ENCODE assay signal across 8 cellular contexts in the genomic region with DNA sequence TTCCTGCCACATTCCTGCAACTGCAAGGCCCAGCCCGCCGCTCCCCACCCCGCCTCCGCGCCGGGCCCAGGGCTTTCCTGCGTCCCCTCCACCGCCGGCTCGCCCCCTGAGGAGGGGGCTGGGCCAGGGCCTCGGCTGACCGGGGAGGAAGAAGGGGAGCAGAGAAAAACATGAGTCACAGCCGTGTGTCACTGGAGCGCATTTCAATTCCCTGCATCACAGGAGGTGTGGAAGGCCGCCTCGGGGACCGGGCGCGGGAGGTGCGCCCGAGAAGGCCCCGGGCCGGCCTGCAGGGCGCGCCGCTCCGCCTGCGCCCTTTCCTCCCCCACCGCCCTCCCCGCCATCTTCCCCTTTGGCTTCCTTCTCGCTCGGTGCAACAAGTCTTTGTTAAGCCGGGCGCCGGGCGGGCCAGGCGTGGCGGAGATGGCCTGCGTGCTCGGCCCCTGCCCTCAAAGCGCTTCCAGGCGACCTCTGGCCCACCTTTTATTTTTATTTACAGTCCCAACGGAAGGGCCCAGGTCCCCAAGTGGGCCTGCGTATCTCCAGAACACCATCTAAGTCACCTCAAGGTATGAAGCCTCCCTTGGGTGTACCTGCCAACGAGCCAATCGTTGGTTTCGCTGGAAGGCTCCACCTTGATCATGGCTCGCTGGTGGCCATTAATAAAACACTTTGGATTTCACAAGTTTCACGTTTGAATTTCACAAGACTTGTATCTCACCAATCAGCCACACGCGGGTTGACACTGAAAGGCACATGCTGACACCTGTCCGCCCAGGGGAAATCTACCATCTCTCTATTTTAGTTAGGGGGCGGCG. TPM values are rescaled to one million over a fixed set of nuclear protein-coding genes. Genes with fewer than 3 reads are reported as not detected.
DNase-seq lines count a peak whose midpoint lies in the region; ATAC-seq and TF ChIP-seq lines count a peak whose summit lies in the region.

No MANE protein-coding gene starts in this region.

- peaks cover 34% of the 10 kb centered on the region for H3K79me2 ChIP-seq in Loucy (ENCODE audit: insufficient read depth, low read length)

- no peaks in the 10 kb centered on the region for H3K9me2 ChIP-seq in Loucy (replicated peaks; ENCODE audit: low read depth, low read length)

- H3K36me3 Mint-ChIP-seq in naive thymus-derived CD8-positive, alpha-beta T cell, result peaks cover 0 to 9% (median 0%) of the 10 kb centered on the region in 3 donors

- H3K4me2 ChIP-seq in Loucy (ENCODE audit: low read depth, low read length, poor library complexity, severe bottlenecking), result peak overlapping the region; percentile 84

- intact Hi-C loops in testis (cut with DNase I; ENCODE audit: low total_unique reads), result no loop called here

- TF ChIP-seq CTCF in Loucy (conservative IDR thresholded peaks at IDR 0.05; ENCODE audit: low read length) (no peak), testis (IDR thresholded peaks at IDR 0.05) (no peak)

- H3K27ac ChIP-seq in epithelial cell of prostate (peak overlapping the region; percentile 95), testis (peak overlapping the region; percentile 77 to 85)

- H3K4me1 ChIP-seq in Loucy (ENCODE audit: insufficient read depth, low read length, poor library complexity, severe bottlenecking), result peaks cover 29% of the 10 kb centered on the region
- no peaks in the 10 kb centered on the region for H3K4me1 ChIP-seq in testis

- 0 out of 2 replicates have a peak, but pooled peaks cover 6% of the 10 kb centered on the region for H3F3A ChIP-seq in Loucy (ENCODE audit: low read depth)

- H3K4me3 Mint-ChIP-seq in naive thymus-derived CD8-positive, alpha-beta T cell, result peak overlapping the region; percentile 87 to 97 (median 94)

- no peak for TF ChIP-seq POLR2A in testis (IDR thresholded peaks at IDR 0.05)

- H3K9ac ChIP-seq in Loucy (ENCODE audit: low read depth, low read length, poor library complexity, severe bottlenecking), result peak overlapping the region; percentile 61

- H2AFZ ChIP-seq in Loucy (ENCODE audit: low read length), result peak overlapping the region; percentile 75; the same call in 1 of the 2 replicates

- POLR2A ChIA-PET in naive thymus-derived CD8-positive, alpha-beta T cell (lab: Charles Lee), result interaction anchor here (0.7 to 3.6 kb wide), 18 partner anchors 9 to 807 kb away, joined by 3 to 99 read pairs (median 6); a partner anchor contains a TSS

- DNase-seq in A172 (ENCODE audit: low spot score), result peak; percentile 63
- peak; percentile 59 for DNase-seq in activated T-cell treated with anti-CD3 and anti-CD28 coated beads for 24 hours (ENCODE audit: low read depth)
- DNase-seq in epithelial cell of prostate (ENCODE audit: low read depth, low spot score), result no peak
- DNase-seq in naive thymus-derived CD8-positive, alpha-beta T cell, result peak; percentile 52 to 84 (median 64)
- peak; percentile 34 for DNase-seq in testis

- H3K9me3 ChIP-seq in Loucy (ENCODE audit: insufficient read depth, low read depth, low read length), result no peaks in the 10 kb centered on the region
- no peaks in the 10 kb centered on the region for H3K9me3 ChIP-seq in testis

- H4K20me1 ChIP-seq in Loucy (ENCODE audit: insufficient read depth, low read length, poor library complexity, severe bottlenecking), result peaks cover 26% of the 10 kb centered on the region

- H3K4me1 Mint-ChIP-seq in naive thymus-derived CD8-positive, alpha-beta T cell, result peaks cover 12 to 42% (median 34%) of the 10 kb centered on the region in 4 donors

- H3K27me3 ChIP-seq in Loucy (ENCODE audit: insufficient read depth, low read length, poor library complexity, severe bottlenecking), result no peaks in the 10 kb centered on the region
- H3K27me3 ChIP-seq in testis, result no peaks in the 10 kb centered on the region

- peak overlapping the region; percentile 94 to 99 (median 98) for H3K27ac Mint-ChIP-seq in naive thymus-derived CD8-positive, alpha-beta T cell

- H3K36me3 ChIP-seq in Loucy (ENCODE audit: insufficient read depth, low read length) (peaks cover 3% of the 10 kb centered on the region; the same call in 1 of the 2 replicates), testis (ENCODE audit: low read depth, missing control alignments) (no peaks in the 10 kb centered on the region)

- no peaks in the 10 kb centered on the region for H3K27me3 Mint-ChIP-seq in naive thymus-derived CD8-positive, alpha-beta T cell

- ATAC-seq in GM19035 (IDR thresholded peaks at IDR 0.05; ENCODE audit: unreplicated experiment) (peak; percentile 0), GM18861 (IDR thresholded peaks at IDR 0.05; ENCODE audit: unreplicated experiment) (no peak)
- peak; percentile 46 to 63 for ATAC-seq in naive thymus-derived CD8-positive, alpha-beta T cell

- no peaks in the 10 kb centered on the region for H3K9me3 Mint-ChIP-seq in naive thymus-derived CD8-positive, alpha-beta T cell

- 24 to 36% methylated on average over 42 to 54 of the region's 54 CpGs for WGBS in testis, 2 donors

- H3K4me3 ChIP-seq in Loucy (ENCODE audit: low read length, poor library complexity, severe bottlenecking) (peak overlapping the region; percentile 73), testis (peak overlapping the region; percentile 59 to 65)

RNA-seq across cellular contexts. Expression of a gene that starts 0.9 kb away (rescaled TPM):
- total RNA-seq in A172 (2014; rRNA removed; shearing (Covaris generic)), result 72.3 and 117 TPM in 2 replicates
- total RNA-seq in naive thymus-derived CD8-positive, alpha-beta T cell, result 10 to 100 TPM; 75.3 to 80.3 TPM
- 10 to 100 TPM; 28.0 to 40.9 (median 38.1) TPM for polyA plus RNA-seq in naive thymus-derived CD8-positive, alpha-beta T cell
- 100 to 1,000 TPM; 136 to 204 TPM for total RNA-seq in testis
- 184 TPM for polyA plus RNA-seq in testis (ENCODE audit: insufficient read depth, low read depth, low replicate concordance)

RNA-seq across cellular contexts. Expression of a gene that starts 13.0 kb away (rescaled TPM):
- 49.6 and 70.8 TPM in 2 replicates for total RNA-seq in A172 (2014; rRNA removed; shearing (Covaris generic))
- total RNA-seq in naive thymus-derived CD8-positive, alpha-beta T cell, result 10 to 100 TPM; 21.0 to 21.7 TPM
- polyA plus RNA-seq in naive thymus-derived CD8-positive, alpha-beta T cell, result 10 to 100 TPM; 37.6 to 45.4 (median 45.0) TPM
- 10 to 100 TPM; 27.6 to 35.8 TPM for total RNA-seq in testis
- 19.3 TPM for polyA plus RNA-seq in testis (ENCODE audit: insufficient read depth, low read depth, low replicate concordance)
